ENCODE assay signal across 17 cellular contexts in genomic region chr1:243487649-243488227, GRCh38.
DNase-seq lines count a peak whose midpoint lies in the region; ATAC-seq and TF ChIP-seq lines count a peak whose summit lies in the region.
"Had no signal": no experiment of that assay in that cellular context is flagged by ENCODE, and none has a peak within 500 bp of the region (broad histone marks: within the 10 kb centered on the region; RNA-seq: fewer than 3 reads in every experiment).

No MANE protein-coding gene starts in this region.

- H3T11ph ChIP-seq in H9 (ENCODE audit: low read length): no peak overlapping the region

- H3K14ac ChIP-seq in H9 (ENCODE audit: insufficient read depth, low read length): no peak overlapping the region; the same call in 1 of the 2 replicates

- no peaks in the 10 kb centered on the region; the same call in 1 of the 2 replicates for H3K27me3 ChIP-seq in H9 (ENCODE audit: insufficient read depth, low read length)
- H3K27me3 ChIP-seq in effector memory CD4-positive, alpha-beta T cell (replicated peaks; ENCODE audit: control insufficient read depth, insufficient read depth, low read length, poor library complexity, severe bottlenecking): no peaks in the 10 kb centered on the region

- no peak overlapping the region for H2BK120ac ChIP-seq in H9 (ENCODE audit: low read depth, low read length, poor library complexity, severe bottlenecking)

- no peak overlapping the region; the same call in 1 of the 2 replicates for H2BK15ac ChIP-seq in H9 (ENCODE audit: low read depth, low read length)

- H2BK5ac ChIP-seq in H9 (ENCODE audit: insufficient read length, low read length): no peak overlapping the region

- H2AK5ac ChIP-seq in H9 (ENCODE audit: insufficient read length, low read length): no peak overlapping the region

- no peak overlapping the region for H4K8ac ChIP-seq in H9 (replicated peaks; ENCODE audit: insufficient read length, low read depth, low read length)

- H3K4ac ChIP-seq in H9 (ENCODE audit: low read depth, low read length): no peak overlapping the region

- H4K91ac ChIP-seq in H9 (ENCODE audit: insufficient read length, low read depth, low read length): no peak overlapping the region

- no peaks in the 10 kb centered on the region for H3K36me3 ChIP-seq in mucosa of descending colon (ENCODE audit: low read depth)
- peaks cover 3% of the 10 kb centered on the region for H3K36me3 ChIP-seq in effector memory CD4-positive, alpha-beta T cell (ENCODE audit: control insufficient read depth, insufficient read depth, low read length)

- H3K4me2 ChIP-seq in H9 (ENCODE audit: insufficient read depth, insufficient read length, low read length): no peak overlapping the region
- H3K4me2 ChIP-seq: KMS-11 had no signal

- TF ChIP-seq CTCF in AG04449 (IDR thresholded peaks at IDR 0.05; ENCODE audit: insufficient read depth, low read length, missing control alignments) (no peak), H9 (conservative IDR thresholded peaks at IDR 0.05) (no peak), brain (conservative IDR thresholded peaks at IDR 0.05) (no peak), mucosa of descending colon (IDR thresholded peaks at IDR 0.05) (no peak)

- H2AFZ ChIP-seq in H9 (ENCODE audit: low read length): no peak overlapping the region

- ATAC-seq in mucosa of descending colon: no peak
- no peak for ATAC-seq in esophagus mucosa
- ATAC-seq: activated CD8-positive, alpha-beta T cell treated with anti-CD3 and anti-CD28 coated beads for 36 hours had no signal

- no peaks in the 10 kb centered on the region for H3K9me3 ChIP-seq in H9 (ENCODE audit: control insufficient read depth, low read depth, low read length)
- H3K9me3 ChIP-seq in mucosa of descending colon: no peaks in the 10 kb centered on the region
- H3K9me3 ChIP-seq in effector memory CD4-positive, alpha-beta T cell (ENCODE audit: control insufficient read depth, low read length): no peaks in the 10 kb centered on the region

- no peak overlapping the region for H3K27ac ChIP-seq in H9 (ENCODE audit: insufficient read length, low read depth, low read length)
- H3K27ac ChIP-seq in effector memory CD4-positive, alpha-beta T cell (ENCODE audit: insufficient read depth, low read length, poor library complexity, severe bottlenecking): no peak overlapping the region
- H3K27ac ChIP-seq: coronary artery, KMS-11 had no signal

- no peaks in the 10 kb centered on the region for H3K79me1 ChIP-seq in H9 (ENCODE audit: insufficient read depth, low read depth, low read length, poor library complexity, severe bottlenecking)

- no peak overlapping the region for H2BK20ac ChIP-seq in H9 (ENCODE audit: low read depth, low read length, poor library complexity, severe bottlenecking)

- peaks cover 0 to 1% (median under 1%) of the 10 kb centered on the region in 3 experiments; a peak in 4 of 7 replicates for H3K36me3 Mint-ChIP-seq in H9 (ENCODE audit: insufficient read depth in 1 of 3, low read depth in 3 of 3)
- peaks cover 36% of the 10 kb centered on the region for H3K36me3 Mint-ChIP-seq in brain
- H3K36me3 Mint-ChIP-seq: activated naive CD4-positive, alpha-beta T cell treated with anti-CD3 and anti-CD28 coated beads, Interleukin-2, amount 10 ng/mL, durations not matched to agents 7 days and 5 days; natural killer cell had no signal

- H3K23ac ChIP-seq in H9 (ENCODE audit: insufficient read length, low read depth, low read length): no peak overlapping the region

- no peak overlapping the region for H3K9ac ChIP-seq in H9 (ENCODE audit: extremely low read depth, insufficient read length, low read length)
- H3K9ac ChIP-seq: KMS-11 had no signal

- H3K27me3 Mint-ChIP-seq in H9 (ENCODE audit: low read depth) (peaks cover 9% of the 10 kb centered on the region), brain (peaks cover 7% of the 10 kb centered on the region)
- H3K27me3 Mint-ChIP-seq: activated CD8-positive, alpha-beta T cell treated with anti-CD3 and anti-CD28 coated beads for 36 hours had no signal

- H3K4me1 Mint-ChIP-seq in H9: peaks cover 55 to 57% of the 10 kb centered on the region in 2 experiments
- H3K4me1 Mint-ChIP-seq in brain: peaks cover 25% of the 10 kb centered on the region

- H3K23me2 ChIP-seq in H9 (ENCODE audit: insufficient read length, low read depth, low read length, poor library complexity, severe bottlenecking): peaks cover 7% of the 10 kb centered on the region

- H4K20me1 ChIP-seq in H9 (ENCODE audit: control insufficient read depth, insufficient read depth, insufficient read length): no peaks in the 10 kb centered on the region

- H3K4me1 ChIP-seq in H9 (ENCODE audit: insufficient read depth, low read length) (peaks cover 10% of the 10 kb centered on the region; the same call in 1 of the 2 replicates), mucosa of descending colon (ENCODE audit: low read depth) (no peaks in the 10 kb centered on the region)
- H3K4me1 ChIP-seq in effector memory CD4-positive, alpha-beta T cell (ENCODE audit: control insufficient read depth, insufficient read depth, low read length, poor library complexity, severe bottlenecking): peaks cover 2% of the 10 kb centered on the region

- H3K4me3 Mint-ChIP-seq in H9 (peak overlapping the region in 1 of 2 experiments; percentile 19; a peak in 1 of 5 replicates), brain (no peak overlapping the region)
- H3K4me3 Mint-ChIP-seq: activated CD8-positive, alpha-beta T cell treated with anti-CD3 and anti-CD28 coated beads for 36 hours; activated naive CD4-positive, alpha-beta T cell treated with anti-CD3 and anti-CD28 coated beads, Interleukin-2, amount 10 ng/mL, durations not matched to agents 7 days and 5 days; T-helper 1 cell treated with Interleukin-12 subunit alpha and Interleukin-12 subunit beta and Interleukin-4 antibody, amounts not matched to agents 30 μg/mL and 1 μg/mL, for 36 hours had no signal

- no peak overlapping the region for H3K56ac ChIP-seq in H9 (ENCODE audit: insufficient read length, low read depth, low read length)

- peak overlapping the region in 1 of 3 experiments; percentile 76; a peak in 1 of 7 replicates for H3K27ac Mint-ChIP-seq in H9
- H3K27ac Mint-ChIP-seq in brain: peak overlapping the region in 3 of 5 experiments; percentile 17 to 93 (median 85)
- H3K27ac Mint-ChIP-seq: activated CD8-positive, alpha-beta T cell treated with anti-CD3 and anti-CD28 coated beads for 36 hours; activated naive CD4-positive, alpha-beta T cell treated with anti-CD3 and anti-CD28 coated beads, Interleukin-2, amount 10 ng/mL, durations not matched to agents 7 days and 5 days; natural killer cell; T-helper 1 cell treated with Interleukin-12 subunit alpha and Interleukin-12 subunit beta and Interleukin-4 antibody, amounts not matched to agents 30 μg/mL and 1 μg/mL, for 36 hours had no signal

- peak overlapping the region; percentile 18 for H3K4me3 ChIP-seq in AG04449 (ENCODE audit: low read depth, low read length)
- no peak overlapping the region for H3K4me3 ChIP-seq in mucosa of descending colon
- H3K4me3 ChIP-seq in effector memory CD4-positive, alpha-beta T cell (ENCODE audit: insufficient read depth, low read depth, low read length, poor library complexity, severe bottlenecking): no peak overlapping the region
- H3K4me3 ChIP-seq: coronary artery had no signal

- no peaks in the 10 kb centered on the region for H3K79me2 ChIP-seq in H9 (ENCODE audit: insufficient read depth, low read length)

- no peak overlapping the region for H4K5ac ChIP-seq in H9 (ENCODE audit: insufficient read length, low read depth, low read length)

- H3K9me3 Mint-ChIP-seq in H9 (peaks cover 0 to under 1% of the 10 kb centered on the region in 2 experiments; a peak in 1 of 5 replicates), brain (peaks cover 0 to 9% (median 0%) of the 10 kb centered on the region in 5 experiments)
- H3K9me3 Mint-ChIP-seq: activated CD8-positive, alpha-beta T cell treated with anti-CD3 and anti-CD28 coated beads for 36 hours; activated naive CD4-positive, alpha-beta T cell treated with anti-CD3 and anti-CD28 coated beads, Interleukin-2, amount 10 ng/mL, durations not matched to agents 7 days and 5 days; natural killer cell; T-helper 1 cell treated with Interleukin-12 subunit alpha and Interleukin-12 subunit beta and Interleukin-4 antibody, amounts not matched to agents 30 μg/mL and 1 μg/mL, for 36 hours had no signal

- no peak overlapping the region for H2BK12ac ChIP-seq in H9 (ENCODE audit: insufficient read length, low read depth, low read length)

- no peak overlapping the region for H3K18ac ChIP-seq in H9 (ENCODE audit: insufficient read length, low read depth, low read length)

- intact Hi-C loops in mucosa of descending colon (cut with DNase I, micrococcal nuclease): no loop called here

- WGBS in H9 (ENCODE audit: extremely low coverage, insufficient read length, low lambda C conversion rate): no CpG with 5 or more reads among the region's 40 CpGs

- POLR2A ChIA-PET in AG04449 (lab: Yijun Ruan, JAX): interaction anchor here (0.9 to 1.5 kb wide), 2 partner anchors 8 to 13 kb away, joined by 3 read pairs; no protein-coding TSS in a partner anchor

- TF ChIP-seq POLR2A in erythroblast (IDR thresholded peaks at IDR 0.05; ENCODE audit: low read length): no peak

- CTCF ChIA-PET in AG04449 (lab: Yijun Ruan, JAX): no interaction called here

- DNase-seq in AG04449 (ENCODE audit: low read depth, low spot score) (no peak), H9 (peak; percentile 92), mucosa of descending colon (peak in 2 of 3 donors; percentile 56 to 66), NCI-H2227 (lab: John Stamatoyannopoulos, UW; ENCODE audit: unreplicated experiment) (no peak), erythroblast (lab: John Stamatoyannopoulos, UW) (no peak)
- no peak for DNase-seq in effector memory CD4-positive, alpha-beta T cell
- DNase-seq: activated CD8-positive, alpha-beta T cell treated with anti-CD3 and anti-CD28 coated beads for 36 hours; activated naive CD4-positive, alpha-beta T cell treated with anti-CD3 and anti-CD28 coated beads, Interleukin-2, amount 10 ng/mL, durations not matched to agents 7 days and 5 days; EL; kidney glomerular epithelial cell; natural killer cell; NCI-H2029 treated with DMSO at 0.1 percent for 48 hours had no signal

Comparison
In these comparisons a context has a peak if more than half of its experiments do, and no peak if none do; other contexts are left out.
1. DNase-seq: peak in H9 (single experiment) and mucosa of descending colon (2 of 3); none in AG04449 (single experiment), NCI-H2227 (single experiment), erythroblast (0 of 2) and effector memory CD4-positive, alpha-beta T cell (0 of 3).